In the genomic region with DNA sequence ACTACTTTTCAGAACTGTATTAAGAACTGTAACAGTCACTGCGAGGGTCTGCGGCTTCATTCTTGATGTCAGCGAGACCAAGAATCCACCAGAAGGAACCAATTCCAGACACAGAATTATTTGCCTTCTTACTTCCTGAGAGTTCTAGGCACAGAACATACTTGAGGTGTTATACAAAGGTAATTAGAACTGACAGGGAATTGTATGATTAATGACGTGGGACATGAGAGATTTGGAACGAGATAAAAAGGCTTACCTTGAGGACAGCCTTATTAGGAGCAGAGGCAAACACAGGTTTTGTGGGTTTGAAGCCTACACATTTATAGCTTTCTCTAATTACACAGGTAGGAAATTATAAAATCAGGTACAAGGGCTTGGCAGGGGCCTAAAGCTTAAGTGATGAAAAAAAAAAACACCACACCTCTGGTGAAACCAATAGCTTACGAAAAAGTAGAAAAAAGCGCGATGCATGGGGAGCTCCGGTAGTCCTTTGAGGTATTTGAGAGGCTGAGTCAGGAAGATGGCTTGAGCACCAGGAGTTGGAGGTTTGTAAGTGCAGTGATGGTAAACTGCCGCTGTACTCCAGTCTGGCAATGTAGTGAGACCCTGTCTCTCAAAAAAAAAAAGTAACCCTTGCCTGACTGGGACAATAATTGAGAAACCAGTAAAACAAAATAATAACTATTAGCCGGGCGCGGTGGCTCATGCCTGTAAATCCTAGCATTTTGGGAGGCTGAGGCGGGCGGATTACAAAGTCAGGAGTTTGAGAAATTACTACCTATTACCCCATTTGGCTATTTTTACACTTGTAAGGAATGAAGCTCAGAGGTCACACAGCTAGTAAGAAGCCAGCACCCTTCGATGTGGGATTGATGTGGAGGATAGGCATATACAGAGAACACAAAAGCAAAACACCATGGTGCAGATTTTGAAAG, we compare ENCODE assay signal across 1 cellular context.
TF ChIP-seq lines count a peak whose summit lies in the region.

No MANE protein-coding gene starts in this region.

TF ChIP-seq in HEK293, 187 proteins besides CTCF, POLR2A, EP300 and RAD21 (continued from another document):
- TF ChIP-seq, protein P1, sequence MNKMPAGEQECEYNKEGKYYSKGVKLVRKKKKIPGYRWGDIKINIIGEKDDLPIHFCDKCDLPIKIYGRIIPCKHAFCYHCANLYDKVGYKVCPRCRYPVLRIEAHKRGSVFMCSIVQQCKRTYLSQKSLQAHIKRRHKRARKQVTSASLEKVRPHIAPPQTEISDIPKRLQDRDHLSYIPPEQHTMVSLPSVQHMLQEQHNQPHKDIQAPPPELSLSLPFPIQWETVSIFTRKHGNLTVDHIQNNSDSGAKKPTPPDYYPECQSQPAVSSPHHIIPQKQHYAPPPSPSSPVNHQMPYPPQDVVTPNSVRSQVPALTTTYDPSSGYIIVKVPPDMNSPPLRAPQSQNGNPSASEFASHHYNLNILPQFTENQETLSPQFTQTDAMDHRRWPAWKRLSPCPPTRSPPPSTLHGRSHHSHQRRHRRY (tag by site-specific recombination; IDR thresholded peaks at IDR 0.05): no peak
- TF ChIP-seq KLF8 (tag by site-specific recombination; IDR thresholded peaks at IDR 0.05) (no peak), ZNF292 (tag by site-specific recombination; IDR thresholded peaks at IDR 0.05; ENCODE audit: borderline replicate concordance, low read depth) (no peak), ZNF214 (tag by site-specific recombination; IDR thresholded peaks at IDR 0.05; ENCODE audit: borderline replicate concordance) (no peak), ZNF140 (tag by site-specific recombination; IDR thresholded peaks at IDR 0.05) (no peak), PATZ1 (tag by site-specific recombination; IDR thresholded peaks at IDR 0.05) (no peak)
- TF ChIP-seq, protein P2, sequence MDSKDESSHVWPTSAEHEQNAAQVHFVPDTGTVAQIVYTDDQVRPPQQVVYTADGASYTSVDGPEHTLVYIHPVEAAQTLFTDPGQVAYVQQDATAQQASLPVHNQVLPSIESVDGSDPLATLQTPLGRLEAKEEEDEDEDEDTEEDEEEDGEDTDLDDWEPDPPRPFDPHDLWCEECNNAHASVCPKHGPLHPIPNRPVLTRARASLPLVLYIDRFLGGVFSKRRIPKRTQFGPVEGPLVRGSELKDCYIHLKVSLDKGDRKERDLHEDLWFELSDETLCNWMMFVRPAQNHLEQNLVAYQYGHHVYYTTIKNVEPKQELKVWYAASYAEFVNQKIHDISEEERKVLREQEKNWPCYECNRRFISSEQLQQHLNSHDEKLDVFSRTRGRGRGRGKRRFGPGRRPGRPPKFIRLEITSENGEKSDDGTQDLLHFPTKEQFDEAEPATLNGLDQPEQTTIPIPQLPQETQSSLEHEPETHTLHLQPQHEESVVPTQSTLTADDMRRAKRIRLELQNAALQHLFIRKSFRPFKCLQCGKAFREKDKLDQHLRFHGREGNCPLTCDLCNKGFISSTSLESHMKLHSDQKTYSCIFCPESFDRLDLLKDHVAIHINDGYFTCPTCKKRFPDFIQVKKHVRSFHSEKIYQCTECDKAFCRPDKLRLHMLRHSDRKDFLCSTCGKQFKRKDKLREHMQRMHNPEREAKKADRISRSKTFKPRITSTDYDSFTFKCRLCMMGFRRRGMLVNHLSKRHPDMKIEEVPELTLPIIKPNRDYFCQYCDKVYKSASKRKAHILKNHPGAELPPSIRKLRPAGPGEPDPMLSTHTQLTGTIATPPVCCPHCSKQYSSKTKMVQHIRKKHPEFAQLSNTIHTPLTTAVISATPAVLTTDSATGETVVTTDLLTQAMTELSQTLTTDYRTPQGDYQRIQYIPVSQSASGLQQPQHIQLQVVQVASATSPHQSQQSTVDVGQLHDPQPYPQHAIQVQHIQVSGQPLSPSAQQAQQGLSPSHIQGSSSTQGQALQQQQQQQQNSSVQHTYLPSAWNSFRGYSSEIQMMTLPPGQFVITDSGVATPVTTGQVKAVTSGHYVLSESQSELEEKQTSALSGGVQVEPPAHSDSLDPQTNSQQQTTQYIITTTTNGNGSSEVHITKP (tag by site-specific recombination; IDR thresholded peaks at IDR 0.05): no peak
